16 cellular contexts compared by ENCODE assay signal in genomic region chr21:30233636-30234035, GRCh38. TPM values are rescaled to one million over a fixed set of nuclear protein-coding genes. Genes with fewer than 3 reads are reported as not detected.
"Had no signal": no experiment of that assay in that cellular context is flagged by ENCODE, and none has a peak within 500 bp of the region (broad histone marks: within the 10 kb centered on the region; RNA-seq: fewer than 3 reads in every experiment).

No MANE protein-coding gene starts in this region.

- DNase-seq: activated effector memory CD4-positive, alpha-beta T cell treated with Interleukin-2 at 50 U/mL for 16 hours; activated T-cell treated with anti-CD3 and anti-CD28 coated beads, Interleukin-2, amount 50 U/mL, for 1 hour; amygdala; erythroblast; foreskin melanocyte; heart left ventricle; left ventricle myocardium inferior; mesendoderm; retina; T-helper 2 cell; tibial artery had no signal

- H3K27ac ChIP-seq: heart left ventricle, left ventricle myocardium inferior, neural progenitor cell, parathyroid adenoma, skin epidermis, tibial artery had no signal

- H3K4me1 ChIP-seq: left ventricle myocardium inferior, neural progenitor cell, parathyroid adenoma, tibial artery had no signal

- H3K4me2 ChIP-seq: neural progenitor cell had no signal

- H3K79me2 ChIP-seq: parathyroid adenoma had no signal

- ATAC-seq: activated naive CD4-positive, alpha-beta T cell treated with anti-CD3 and anti-CD28 coated beads, Interleukin-2, amount 50 U/mL, for 72 hours; heart left ventricle had no signal

- H2AFZ ChIP-seq: neural progenitor cell, parathyroid adenoma had no signal

- H3K36me3 ChIP-seq: heart left ventricle, left ventricle myocardium inferior, neural progenitor cell, tibial artery had no signal

- FAIRE-seq: islet of Langerhans had no signal

- H3K9me3 ChIP-seq: heart left ventricle, tibial artery had no signal

- H3K27me3 ChIP-seq: heart left ventricle, neural progenitor cell, tibial artery had no signal

- H3K4me3 ChIP-seq: heart left ventricle, left ventricle myocardium inferior, neural progenitor cell, skin epidermis, tibial artery had no signal

RNA-seq across cellular contexts. Expression of gene CLDN8, which starts 17.7 kb away (rescaled TPM):
- total RNA-seq: activated naive CD4-positive, alpha-beta T cell treated with anti-CD3 and anti-CD28 coated beads, Interleukin-2, amount 50 U/mL, for 72 hours; heart left ventricle; left ventricle myocardium inferior had no signal

RNA-seq across cellular contexts. Expression of gene KRTAP24-1, which starts 49.1 kb away (rescaled TPM):
- total RNA-seq: activated naive CD4-positive, alpha-beta T cell treated with anti-CD3 and anti-CD28 coated beads, Interleukin-2, amount 50 U/mL, for 72 hours; heart left ventricle; left ventricle myocardium inferior had no signal

RNA-seq across cellular contexts. Expression of gene KRTAP25-1, which starts 55.7 kb away (rescaled TPM):
- total RNA-seq: activated naive CD4-positive, alpha-beta T cell treated with anti-CD3 and anti-CD28 coated beads, Interleukin-2, amount 50 U/mL, for 72 hours; heart left ventricle; left ventricle myocardium inferior had no signal
